8 cellular contexts compared by ENCODE assay signal in genomic region chr17:75032896-75033294, GRCh38. TPM values are rescaled to one million over a fixed set of nuclear protein-coding genes. Genes with fewer than 3 reads are reported as not detected.
DNase-seq lines count a peak whose midpoint lies in the region; ATAC-seq and TF ChIP-seq lines count a peak whose summit lies in the region.

No MANE protein-coding gene starts in this region.

- DNase-seq in stimulated activated naive CD8-positive, alpha-beta T cell treated with anti-CD3 and anti-CD28 coated beads, Interleukin-15, Interleukin-2, amounts not matched to agents 100 U/mL and 50 U/mL, for 24 hours, result no peak
- no peak for DNase-seq in type B pancreatic cell (ENCODE audit: extremely low spot score, unreplicated experiment)
- DNase-seq in HuH-7.5 (ENCODE audit: low spot score), result no peak
- no peak for DNase-seq in EL

- H3K27ac ChIP-seq in layer of hippocampus (ENCODE audit: low read depth, low read length), result peak overlapping the region; percentile 78

- ATAC-seq in stimulated activated naive CD8-positive, alpha-beta T cell treated with anti-CD3 and anti-CD28 coated beads, Interleukin-15, Interleukin-2, amounts not matched to agents 100 U/mL and 50 U/mL, for 24 hours, result no peak
- ATAC-seq in HG02840 (IDR thresholded peaks at IDR 0.05; ENCODE audit: low FRiP score, unreplicated experiment), result no peak

- peak overlapping the region; percentile 96 for H3K4me3 Mint-ChIP-seq in stimulated activated naive CD8-positive, alpha-beta T cell treated with anti-CD3 and anti-CD28 coated beads, Interleukin-15, Interleukin-2, amounts not matched to agents 100 ng/mL and 50 ng/mL, for 24 hours
- peak overlapping the region; percentile 93 for H3K4me3 Mint-ChIP-seq in activated naive CD8-positive, alpha-beta T cell
- H3K4me3 Mint-ChIP-seq in type B pancreatic cell, result peak overlapping the region; percentile 94

- H3K27ac Mint-ChIP-seq in stimulated activated naive CD8-positive, alpha-beta T cell treated with anti-CD3 and anti-CD28 coated beads, Interleukin-15, Interleukin-2, amounts not matched to agents 100 ng/mL and 50 ng/mL, for 24 hours, result no peak overlapping the region
- no peak overlapping the region for H3K27ac Mint-ChIP-seq in activated naive CD8-positive, alpha-beta T cell
- peak overlapping the region; percentile 100 for H3K27ac Mint-ChIP-seq in type B pancreatic cell

- no peak for TF ChIP-seq CTCF in type B pancreatic cell (conservative IDR thresholded peaks at IDR 0.05)

- peaks cover 5% of the 10 kb centered on the region for H3K27me3 Mint-ChIP-seq in stimulated activated naive CD8-positive, alpha-beta T cell treated with anti-CD3 and anti-CD28 coated beads, Interleukin-15, Interleukin-2, amounts not matched to agents 100 ng/mL and 50 ng/mL, for 24 hours
- no peaks in the 10 kb centered on the region for H3K27me3 Mint-ChIP-seq in activated naive CD8-positive, alpha-beta T cell
- peaks cover 22% of the 10 kb centered on the region for H3K27me3 Mint-ChIP-seq in type B pancreatic cell

- no peaks in the 10 kb centered on the region for H3K27me3 ChIP-seq in layer of hippocampus (ENCODE audit: control insufficient read depth, insufficient read depth, low read length)

- peaks cover 59% of the 10 kb centered on the region for H3K4me1 Mint-ChIP-seq in stimulated activated naive CD8-positive, alpha-beta T cell treated with anti-CD3 and anti-CD28 coated beads, Interleukin-15, Interleukin-2, amounts not matched to agents 100 ng/mL and 50 ng/mL, for 24 hours (ENCODE audit: low read depth)
- peaks cover 50% of the 10 kb centered on the region for H3K4me1 Mint-ChIP-seq in activated naive CD8-positive, alpha-beta T cell (ENCODE audit: low read depth)
- peaks cover 17% of the 10 kb centered on the region for H3K4me1 Mint-ChIP-seq in type B pancreatic cell (ENCODE audit: unreplicated experiment)

- H3K9me3 Mint-ChIP-seq in stimulated activated naive CD8-positive, alpha-beta T cell treated with anti-CD3 and anti-CD28 coated beads, Interleukin-15, Interleukin-2, amounts not matched to agents 100 ng/mL and 50 ng/mL, for 24 hours, result peaks cover 5% of the 10 kb centered on the region
- peaks cover 4% of the 10 kb centered on the region for H3K9me3 Mint-ChIP-seq in activated naive CD8-positive, alpha-beta T cell (ENCODE audit: low read depth)
- H3K9me3 Mint-ChIP-seq in type B pancreatic cell, result no peaks in the 10 kb centered on the region

- peaks cover 10% of the 10 kb centered on the region for H3K36me3 Mint-ChIP-seq in stimulated activated naive CD8-positive, alpha-beta T cell treated with anti-CD3 and anti-CD28 coated beads, Interleukin-15, Interleukin-2, amounts not matched to agents 100 ng/mL and 50 ng/mL, for 24 hours (ENCODE audit: low read depth)
- H3K36me3 Mint-ChIP-seq in activated naive CD8-positive, alpha-beta T cell, result no peaks in the 10 kb centered on the region
- H3K36me3 Mint-ChIP-seq in type B pancreatic cell, result peaks cover 3% of the 10 kb centered on the region

RNA-seq across cellular contexts. Expression of gene ATP5PD, which starts 13.9 kb away (rescaled TPM):
- total RNA-seq in type B pancreatic cell (ENCODE audit: low replicate concordance), result 239 and 287 TPM in 2 replicates

RNA-seq across cellular contexts. Expression of gene KCTD2, which starts 14.1 kb away (rescaled TPM):
- total RNA-seq in type B pancreatic cell (ENCODE audit: low replicate concordance), result 22.3 and 26.1 TPM in 2 replicates

RNA-seq across cellular contexts. Expression of gene MRPL58, which starts 20.4 kb away (rescaled TPM):
- total RNA-seq in type B pancreatic cell (ENCODE audit: low replicate concordance), result 27.9 and 28.5 TPM in 2 replicates

RNA-seq across cellular contexts. Expression of gene CDR2L, which starts 45.5 kb away (rescaled TPM):
- 34.9 and 96.2 TPM in 2 replicates for total RNA-seq in type B pancreatic cell (ENCODE audit: low replicate concordance)

RNA-seq across cellular contexts. Expression of gene SLC16A5, which starts 54.9 kb away (rescaled TPM):
- 16.4 and 42.0 TPM in 2 replicates for total RNA-seq in type B pancreatic cell (ENCODE audit: low replicate concordance)
